1 cellular context compared by ENCODE assay signal in the genomic region with DNA sequence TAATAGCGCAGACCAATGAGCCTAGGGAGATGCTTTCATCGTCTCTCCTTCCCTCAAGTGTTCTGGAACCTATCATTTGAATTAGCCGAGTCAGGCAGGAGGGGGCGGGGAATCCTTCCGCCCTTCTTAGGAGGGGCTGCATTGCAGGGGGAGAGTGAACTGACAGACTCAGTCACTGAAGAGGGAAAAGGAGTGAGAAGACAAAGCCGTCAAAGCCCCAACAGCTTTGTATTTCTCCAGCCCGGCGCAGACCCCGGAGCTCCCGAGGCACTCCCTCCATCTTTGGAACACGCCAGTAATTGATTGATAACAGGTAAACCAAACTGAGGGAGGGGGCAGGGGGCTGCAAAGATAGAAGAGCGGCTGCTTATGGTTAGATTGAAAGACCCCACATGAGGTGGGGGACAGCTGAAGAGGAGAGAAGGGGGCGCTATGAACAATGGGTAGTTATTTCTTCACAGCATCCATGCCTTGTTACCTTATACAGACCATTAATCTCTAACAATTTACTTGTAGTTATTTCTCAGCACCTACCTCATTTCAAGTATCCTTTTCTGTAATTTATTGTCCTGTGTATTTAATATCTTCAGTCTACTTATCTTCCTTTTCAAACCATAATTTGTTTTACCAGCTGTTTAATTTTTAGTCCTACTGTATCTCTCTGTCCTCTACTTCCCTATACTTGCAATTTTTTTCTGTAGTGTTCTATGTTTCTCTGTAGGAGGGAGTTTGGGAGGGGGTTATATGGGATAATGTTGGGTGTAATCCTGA.
TF ChIP-seq lines count a peak whose summit lies in the region.

A gene with protein sequence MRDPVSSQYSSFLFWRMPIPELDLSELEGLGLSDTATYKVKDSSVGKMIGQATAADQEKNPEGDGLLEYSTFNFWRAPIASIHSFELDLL (plus strand): TSS at position 157 of the 771 bp plus-strand sequence. CDS start 6,828 bp downstream, outside the sequence.

TF ChIP-seq in K562, 482 proteins besides CTCF, POLR2A, EP300 and RAD21 (continued from another document and continues in another):
- TF ChIP-seq ZBTB11 (CRISPR knock-in tag; IDR thresholded peaks at IDR 0.05) (no peak), SMARCB1 (IDR thresholded peaks at IDR 0.05; ENCODE audit: insufficient read length, low read depth) (peak; percentile 73), GTF2E2 (tag; IDR thresholded peaks at IDR 0.05) (no peak), RBM14 (IDR thresholded peaks at IDR 0.05; ENCODE audit: borderline replicate concordance, insufficient read depth, low read depth, low read length) (no peak), FOXK2 (conservative IDR thresholded peaks at IDR 0.05 in 1 of 2, IDR thresholded peaks at IDR 0.05 in 1 of 2; ENCODE audit: low read depth in 2 of 2) (0 out of 4 replicates have a peak, but pooled peaks of 1 of the 2 experiments have one; percentile 14), ZNF212 (CRISPR knock-in tag; IDR thresholded peaks at IDR 0.05) (no peak), TRIM24 (IDR thresholded peaks at IDR 0.05) (no peak), VEZF1 (CRISPR knock-in tag; IDR thresholded peaks at IDR 0.05) (peak; percentile 4; the same call in 1 of the 2 replicates), KAT7 (CRISPR knock-in tag; IDR thresholded peaks at IDR 0.05; ENCODE audit: borderline replicate concordance) (no peak), MEF2A (IDR thresholded peaks at IDR 0.05; ENCODE audit: control insufficient read depth, low read depth, low read length) (no peak), RBM22 (IDR thresholded peaks at IDR 0.05; ENCODE audit: low read depth, low read length, poor library complexity, severe bottlenecking) (no peak), RBM25 (IDR thresholded peaks at IDR 0.05; ENCODE audit: low read depth, low read length, severe bottlenecking) (no peak), CTBP1 (IDR thresholded peaks at IDR 0.05; ENCODE audit: borderline replicate concordance) (no peak; the same call in 1 of the 2 replicates), HDGF (IDR thresholded peaks at IDR 0.05) (no peak), ZNF165 (CRISPR knock-in tag; IDR thresholded peaks at IDR 0.05; ENCODE audit: borderline replicate concordance) (no peak), GMEB1 (CRISPR knock-in tag; IDR thresholded peaks at IDR 0.05) (no peak), FOXA1 (IDR thresholded peaks at IDR 0.05; ENCODE audit: borderline replicate concordance) (no peak), PCBP2 (IDR thresholded peaks at IDR 0.05; ENCODE audit: low read depth, low read length, poor library complexity, severe bottlenecking) (no peak), E2F4 (CRISPR knock-in tag; IDR thresholded peaks at IDR 0.05; ENCODE audit: low read depth) (no peak), CREB3L1 (IDR thresholded peaks at IDR 0.05; ENCODE audit: borderline replicate concordance, low read depth) (0 out of 2 replicates have a peak, but pooled peaks have one; percentile 11), PKNOX1 (IDR thresholded peaks at IDR 0.05) (peak; percentile 47), ZNF121 (CRISPR knock-in tag; conservative IDR thresholded peaks at IDR 0.05) (no peak), CHD2 (IDR thresholded peaks at IDR 0.05; ENCODE audit: low read depth, low read length) (no peak), ZNF561 (CRISPR knock-in tag; conservative IDR thresholded peaks at IDR 0.05) (no peak), FOXP1 (CRISPR knock-in tag; IDR thresholded peaks at IDR 0.05) (no peak), ZNF695 (CRISPR knock-in tag; IDR thresholded peaks at IDR 0.05) (no peak)
- TF ChIP-seq, protein P1, sequence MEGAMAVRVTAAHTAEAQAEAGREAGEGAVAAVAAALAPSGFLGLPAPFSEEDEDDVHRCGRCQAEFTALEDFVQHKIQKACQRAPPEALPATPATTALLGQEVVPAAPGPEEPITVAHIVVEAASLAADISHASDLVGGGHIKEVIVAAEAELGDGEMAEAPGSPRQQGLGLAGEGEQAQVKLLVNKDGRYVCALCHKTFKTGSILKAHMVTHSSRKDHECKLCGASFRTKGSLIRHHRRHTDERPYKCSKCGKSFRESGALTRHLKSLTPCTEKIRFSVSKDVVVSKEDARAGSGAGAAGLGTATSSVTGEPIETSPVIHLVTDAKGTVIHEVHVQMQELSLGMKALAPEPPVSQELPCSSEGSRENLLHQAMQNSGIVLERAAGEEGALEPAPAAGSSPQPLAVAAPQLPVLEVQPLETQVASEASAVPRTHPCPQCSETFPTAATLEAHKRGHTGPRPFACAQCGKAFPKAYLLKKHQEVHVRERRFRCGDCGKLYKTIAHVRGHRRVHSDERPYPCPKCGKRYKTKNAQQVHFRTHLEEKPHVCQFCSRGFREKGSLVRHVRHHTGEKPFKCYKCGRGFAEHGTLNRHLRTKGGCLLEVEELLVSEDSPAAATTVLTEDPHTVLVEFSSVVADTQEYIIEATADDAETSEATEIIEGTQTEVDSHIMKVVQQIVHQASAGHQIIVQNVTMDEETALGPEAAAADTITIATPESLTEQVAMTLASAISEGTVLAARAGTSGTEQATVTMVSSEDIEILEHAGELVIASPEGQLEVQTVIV (CRISPR knock-in tag; IDR thresholded peaks at IDR 0.05; ENCODE audit: borderline replicate concordance), result no peak
- TF ChIP-seq, protein P2, sequence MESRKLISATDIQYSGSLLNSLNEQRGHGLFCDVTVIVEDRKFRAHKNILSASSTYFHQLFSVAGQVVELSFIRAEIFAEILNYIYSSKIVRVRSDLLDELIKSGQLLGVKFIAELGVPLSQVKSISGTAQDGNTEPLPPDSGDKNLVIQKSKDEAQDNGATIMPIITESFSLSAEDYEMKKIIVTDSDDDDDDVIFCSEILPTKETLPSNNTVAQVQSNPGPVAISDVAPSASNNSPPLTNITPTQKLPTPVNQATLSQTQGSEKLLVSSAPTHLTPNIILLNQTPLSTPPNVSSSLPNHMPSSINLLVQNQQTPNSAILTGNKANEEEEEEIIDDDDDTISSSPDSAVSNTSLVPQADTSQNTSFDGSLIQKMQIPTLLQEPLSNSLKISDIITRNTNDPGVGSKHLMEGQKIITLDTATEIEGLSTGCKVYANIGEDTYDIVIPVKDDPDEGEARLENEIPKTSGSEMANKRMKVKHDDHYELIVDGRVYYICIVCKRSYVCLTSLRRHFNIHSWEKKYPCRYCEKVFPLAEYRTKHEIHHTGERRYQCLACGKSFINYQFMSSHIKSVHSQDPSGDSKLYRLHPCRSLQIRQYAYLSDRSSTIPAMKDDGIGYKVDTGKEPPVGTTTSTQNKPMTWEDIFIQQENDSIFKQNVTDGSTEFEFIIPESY (CRISPR knock-in tag; IDR thresholded peaks at IDR 0.05), result no peak
